ENCODE assay signal across 1 cellular context in the genomic region with DNA sequence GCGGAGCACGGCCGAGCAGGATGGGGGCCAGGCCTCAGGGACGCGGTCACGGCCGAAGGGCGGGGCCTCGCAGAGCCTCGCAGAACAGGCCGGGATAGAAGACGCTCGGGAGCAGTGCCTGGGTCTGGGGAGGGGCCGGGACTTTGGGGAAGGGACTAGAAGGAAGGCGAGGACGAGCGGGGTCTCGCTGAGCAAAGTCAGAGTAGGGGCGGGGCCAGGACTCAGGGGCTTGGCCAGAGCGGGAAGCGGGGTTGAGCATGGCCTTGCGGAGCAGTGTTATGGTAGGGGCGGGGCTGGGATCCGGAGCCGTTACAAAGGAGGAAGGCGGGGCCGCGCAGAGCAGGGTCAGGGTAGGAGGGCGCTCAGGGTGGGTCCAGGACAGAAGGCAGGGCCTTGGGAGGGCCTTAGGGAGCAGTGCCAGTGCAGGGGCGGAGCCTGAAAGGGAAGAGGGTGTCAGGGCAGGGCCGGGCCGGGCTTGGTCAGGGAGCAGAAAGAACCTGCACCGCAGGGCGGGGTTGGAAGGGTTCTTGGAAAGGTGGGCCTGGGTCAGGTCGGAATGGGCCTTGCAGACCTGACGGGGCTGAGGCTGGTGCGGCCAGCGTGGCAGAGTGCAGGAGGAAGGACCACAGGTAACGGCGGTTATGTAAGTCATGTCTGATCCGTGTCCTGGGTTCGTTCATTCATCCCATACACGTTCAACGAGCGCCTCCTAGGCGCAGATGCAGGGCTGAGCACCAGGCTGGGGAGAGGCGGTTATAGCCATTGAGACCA.
A peak's percentile ranks its signal among the peaks of the same experiment; 100 is the strongest.
TF ChIP-seq lines count a peak whose summit lies in the region.

No MANE protein-coding gene starts in this region.

TF ChIP-seq in HepG2, 621 proteins besides CTCF, POLR2A, EP300 and RAD21 (continued from another document):
- TF ChIP-seq, protein P1, sequence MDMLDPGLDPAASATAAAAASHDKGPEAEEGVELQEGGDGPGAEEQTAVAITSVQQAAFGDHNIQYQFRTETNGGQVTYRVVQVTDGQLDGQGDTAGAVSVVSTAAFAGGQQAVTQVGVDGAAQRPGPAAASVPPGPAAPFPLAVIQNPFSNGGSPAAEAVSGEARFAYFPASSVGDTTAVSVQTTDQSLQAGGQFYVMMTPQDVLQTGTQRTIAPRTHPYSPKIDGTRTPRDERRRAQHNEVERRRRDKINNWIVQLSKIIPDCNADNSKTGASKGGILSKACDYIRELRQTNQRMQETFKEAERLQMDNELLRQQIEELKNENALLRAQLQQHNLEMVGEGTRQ (IDR thresholded peaks at IDR 0.05; ENCODE audit: low read depth, low read length): no peak
- TF ChIP-seq, protein P1 (CRISPR knock-in tag; IDR thresholded peaks at IDR 0.05; ENCODE audit: borderline replicate concordance): no peak
- TF ChIP-seq, protein P2, sequence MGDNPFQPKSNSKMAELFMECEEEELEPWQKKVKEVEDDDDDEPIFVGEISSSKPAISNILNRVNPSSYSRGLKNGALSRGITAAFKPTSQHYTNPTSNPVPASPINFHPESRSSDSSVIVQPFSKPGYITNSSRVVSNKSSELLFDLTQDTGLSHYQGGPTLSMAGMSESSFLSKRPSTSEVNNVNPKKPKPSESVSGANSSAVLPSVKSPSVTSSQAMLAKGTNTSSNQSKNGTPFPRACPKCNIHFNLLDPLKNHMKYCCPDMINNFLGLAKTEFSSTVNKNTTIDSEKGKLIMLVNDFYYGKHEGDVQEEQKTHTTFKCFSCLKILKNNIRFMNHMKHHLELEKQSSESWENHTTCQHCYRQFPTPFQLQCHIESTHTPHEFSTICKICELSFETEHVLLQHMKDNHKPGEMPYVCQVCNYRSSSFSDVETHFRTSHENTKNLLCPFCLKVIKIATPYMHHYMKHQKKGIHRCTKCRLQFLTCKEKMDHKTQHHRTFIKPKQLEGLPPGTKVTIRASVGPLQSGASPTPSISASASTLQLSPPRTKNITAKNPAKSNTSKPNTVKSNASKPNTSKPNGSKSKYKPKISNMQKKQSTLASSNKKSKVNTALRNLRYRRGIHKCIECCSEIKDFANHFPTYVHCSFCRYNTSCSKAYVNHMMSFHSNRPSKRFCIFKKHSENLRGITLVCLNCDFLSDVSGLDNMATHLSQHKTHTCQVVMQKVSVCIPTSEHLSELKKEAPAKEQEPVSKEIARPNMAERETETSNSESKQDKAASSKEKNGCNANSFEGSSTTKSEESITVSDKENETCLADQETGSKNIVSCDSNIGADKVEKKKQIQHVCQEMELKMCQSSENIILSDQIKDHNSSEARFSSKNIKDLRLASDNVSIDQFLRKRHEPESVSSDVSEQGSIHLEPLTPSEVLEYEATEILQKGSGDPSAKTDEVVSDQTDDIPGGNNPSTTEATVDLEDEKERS (CRISPR knock-in tag; IDR thresholded peaks at IDR 0.05): peak; percentile 20; the same call in 1 of the 2 replicates
- TF ChIP-seq, protein P3, sequence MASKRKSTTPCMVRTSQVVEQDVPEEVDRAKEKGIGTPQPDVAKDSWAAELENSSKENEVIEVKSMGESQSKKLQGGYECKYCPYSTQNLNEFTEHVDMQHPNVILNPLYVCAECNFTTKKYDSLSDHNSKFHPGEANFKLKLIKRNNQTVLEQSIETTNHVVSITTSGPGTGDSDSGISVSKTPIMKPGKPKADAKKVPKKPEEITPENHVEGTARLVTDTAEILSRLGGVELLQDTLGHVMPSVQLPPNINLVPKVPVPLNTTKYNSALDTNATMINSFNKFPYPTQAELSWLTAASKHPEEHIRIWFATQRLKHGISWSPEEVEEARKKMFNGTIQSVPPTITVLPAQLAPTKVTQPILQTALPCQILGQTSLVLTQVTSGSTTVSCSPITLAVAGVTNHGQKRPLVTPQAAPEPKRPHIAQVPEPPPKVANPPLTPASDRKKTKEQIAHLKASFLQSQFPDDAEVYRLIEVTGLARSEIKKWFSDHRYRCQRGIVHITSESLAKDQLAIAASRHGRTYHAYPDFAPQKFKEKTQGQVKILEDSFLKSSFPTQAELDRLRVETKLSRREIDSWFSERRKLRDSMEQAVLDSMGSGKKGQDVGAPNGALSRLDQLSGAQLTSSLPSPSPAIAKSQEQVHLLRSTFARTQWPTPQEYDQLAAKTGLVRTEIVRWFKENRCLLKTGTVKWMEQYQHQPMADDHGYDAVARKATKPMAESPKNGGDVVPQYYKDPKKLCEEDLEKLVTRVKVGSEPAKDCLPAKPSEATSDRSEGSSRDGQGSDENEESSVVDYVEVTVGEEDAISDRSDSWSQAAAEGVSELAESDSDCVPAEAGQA (IDR thresholded peaks at IDR 0.05; ENCODE audit: low read depth): no peak
- TF ChIP-seq, protein P3 (CRISPR knock-in tag; IDR thresholded peaks at IDR 0.05; ENCODE audit: borderline replicate concordance): no peak
- TF ChIP-seq ZNF138 (CRISPR knock-in tag; IDR thresholded peaks at IDR 0.05; ENCODE audit: low read depth): 0 out of 2 replicates have a peak, but pooled peaks have one; percentile 85
- TF ChIP-seq CENPT (CRISPR knock-in tag; IDR thresholded peaks at IDR 0.05; ENCODE audit: low read depth): peak; percentile 50; the same call in 1 of the 2 replicates
- no peak for TF ChIP-seq ZNF382 (CRISPR knock-in tag; IDR thresholded peaks at IDR 0.05; ENCODE audit: borderline replicate concordance)
- no peak for TF ChIP-seq ZNF720 (CRISPR knock-in tag; IDR thresholded peaks at IDR 0.05)
- TF ChIP-seq ATF7 (IDR thresholded peaks at IDR 0.05): no peak
- no peak for TF ChIP-seq ATF7 (CRISPR knock-in tag; IDR thresholded peaks at IDR 0.05)
- TF ChIP-seq TOE1 (CRISPR knock-in tag; IDR thresholded peaks at IDR 0.05): no peak
- peak; percentile 84; the same call in 1 of the 2 replicates for TF ChIP-seq TBX2 (CRISPR knock-in tag; IDR thresholded peaks at IDR 0.05; ENCODE audit: borderline replicate concordance)
- TF ChIP-seq ASH2L (IDR thresholded peaks at IDR 0.05; ENCODE audit: insufficient read length, low read depth, low read length): no peak
- TF ChIP-seq, protein P4, sequence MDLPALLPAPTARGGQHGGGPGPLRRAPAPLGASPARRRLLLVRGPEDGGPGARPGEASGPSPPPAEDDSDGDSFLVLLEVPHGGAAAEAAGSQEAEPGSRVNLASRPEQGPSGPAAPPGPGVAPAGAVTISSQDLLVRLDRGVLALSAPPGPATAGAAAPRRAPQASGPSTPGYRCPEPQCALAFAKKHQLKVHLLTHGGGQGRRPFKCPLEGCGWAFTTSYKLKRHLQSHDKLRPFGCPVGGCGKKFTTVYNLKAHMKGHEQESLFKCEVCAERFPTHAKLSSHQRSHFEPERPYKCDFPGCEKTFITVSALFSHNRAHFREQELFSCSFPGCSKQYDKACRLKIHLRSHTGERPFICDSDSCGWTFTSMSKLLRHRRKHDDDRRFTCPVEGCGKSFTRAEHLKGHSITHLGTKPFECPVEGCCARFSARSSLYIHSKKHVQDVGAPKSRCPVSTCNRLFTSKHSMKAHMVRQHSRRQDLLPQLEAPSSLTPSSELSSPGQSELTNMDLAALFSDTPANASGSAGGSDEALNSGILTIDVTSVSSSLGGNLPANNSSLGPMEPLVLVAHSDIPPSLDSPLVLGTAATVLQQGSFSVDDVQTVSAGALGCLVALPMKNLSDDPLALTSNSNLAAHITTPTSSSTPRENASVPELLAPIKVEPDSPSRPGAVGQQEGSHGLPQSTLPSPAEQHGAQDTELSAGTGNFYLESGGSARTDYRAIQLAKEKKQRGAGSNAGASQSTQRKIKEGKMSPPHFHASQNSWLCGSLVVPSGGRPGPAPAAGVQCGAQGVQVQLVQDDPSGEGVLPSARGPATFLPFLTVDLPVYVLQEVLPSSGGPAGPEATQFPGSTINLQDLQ (CRISPR knock-in tag; IDR thresholded peaks at IDR 0.05): no peak
- peak; percentile 38; the same call in 1 of the 2 replicates for TF ChIP-seq ZBTB20 (CRISPR knock-in tag; IDR thresholded peaks at IDR 0.05; ENCODE audit: borderline replicate concordance, low read depth)
- peak; percentile 56; the same call in 1 of the 2 replicates for TF ChIP-seq ZSCAN21 (CRISPR knock-in tag; IDR thresholded peaks at IDR 0.05; ENCODE audit: borderline replicate concordance)
